In the genomic region with DNA sequence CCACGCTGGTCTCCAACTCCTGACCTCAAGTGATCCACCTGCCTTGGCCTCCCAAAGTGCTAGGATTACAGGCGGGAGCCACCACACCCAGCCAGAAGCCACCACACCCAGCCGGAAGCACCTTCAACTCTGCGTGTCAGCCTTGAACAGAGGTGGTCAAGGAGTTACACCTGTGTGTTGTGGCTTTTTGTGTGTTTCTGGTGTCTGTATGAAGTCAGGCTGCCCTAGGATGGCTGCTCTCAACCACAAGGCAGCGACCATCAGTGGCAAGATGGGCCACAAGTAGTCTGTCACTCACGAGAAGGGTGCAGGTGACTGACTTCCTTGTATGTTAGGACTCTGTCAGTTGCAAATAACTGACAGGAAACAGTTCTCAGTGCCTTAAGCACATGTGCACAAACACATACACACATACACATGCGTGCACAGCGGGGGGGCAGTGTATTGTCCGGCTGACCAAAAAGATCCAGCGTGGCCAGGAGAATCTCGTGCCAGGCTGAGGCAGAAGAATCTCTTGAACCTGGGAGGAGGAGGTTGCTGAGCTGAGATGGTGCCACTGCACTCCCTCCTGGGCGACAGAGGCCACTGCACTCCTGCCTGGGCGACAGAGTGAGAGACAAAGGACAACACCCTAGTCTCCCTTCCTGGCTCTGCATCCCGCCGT, we compare ENCODE assay signal across 8 cellular contexts. TPM values are rescaled to one million over a fixed set of nuclear protein-coding genes. Genes with fewer than 3 reads are reported as not detected.
DNase-seq lines count a peak whose midpoint lies in the region; ATAC-seq, FAIRE-seq and TF ChIP-seq lines count a peak whose summit lies in the region.

No MANE protein-coding gene starts in this region.

- H3K36me3 Mint-ChIP-seq in activated naive CD8-positive, alpha-beta T cell treated with anti-CD3 and anti-CD28 coated beads, Interleukin-2, amount 50 U/mL, for 24 hours (ENCODE audit: low read depth), result peaks cover 17% of the 10 kb centered on the region

- H3K36me3 ChIP-seq in osteoblast (ENCODE audit: insufficient read depth, low read length), result no peaks in the 10 kb centered on the region

- no peaks in the 10 kb centered on the region for H3K27me3 Mint-ChIP-seq in activated naive CD8-positive, alpha-beta T cell treated with anti-CD3 and anti-CD28 coated beads, Interleukin-2, amount 50 U/mL, for 24 hours

- H3K27ac Mint-ChIP-seq in activated naive CD8-positive, alpha-beta T cell treated with anti-CD3 and anti-CD28 coated beads, Interleukin-2, amount 50 U/mL, for 24 hours, result peak overlapping the region; percentile 52

- H3K9me3 ChIP-seq in osteoblast (ENCODE audit: low read depth, low read length), result no peaks in the 10 kb centered on the region

- DNase-seq in ELF-1 (ENCODE audit: low read depth, low spot score) (peak; percentile 45), NCI-H69 (lab: John Stamatoyannopoulos, UW) (peak; percentile 46), osteoblast (ENCODE audit: insufficient read length, low spot score, missing footprints) (no peak), HTR-8/SVneo (ENCODE audit: insufficient read length, low spot score) (no peak), NCI-H2029 treated with DMSO at 0.1 percent for 48 hours (lab: John Stamatoyannopoulos, UW) (no peak)
- DNase-seq in activated naive CD8-positive, alpha-beta T cell treated with anti-CD3 and anti-CD28 coated beads, Interleukin-2, amount 50 U/mL, for 24 hours, result peak; percentile 34
- no peak for DNase-seq in effector CD4-positive, alpha-beta T cell

- no peaks in the 10 kb centered on the region for H3K4me1 ChIP-seq in osteoblast (ENCODE audit: insufficient read depth, low read length)

- H3K27ac ChIP-seq in osteoblast (ENCODE audit: low read depth, low read length), result no peak overlapping the region

- H3K79me2 ChIP-seq in osteoblast (ENCODE audit: insufficient read depth, low read length), result no peaks in the 10 kb centered on the region

- H2AFZ ChIP-seq in osteoblast (ENCODE audit: low read length), result no peak overlapping the region

- peak; percentile 63 for ATAC-seq in activated naive CD8-positive, alpha-beta T cell treated with anti-CD3 and anti-CD28 coated beads, Interleukin-2, amount 50 U/mL, for 24 hours
- ATAC-seq in HG02840 (IDR thresholded peaks at IDR 0.05; ENCODE audit: low FRiP score, unreplicated experiment), result no peak

- no peak overlapping the region for H3K4me2 ChIP-seq in osteoblast (ENCODE audit: insufficient read depth, low read length)

- H3K4me3 ChIP-seq in osteoblast (ENCODE audit: insufficient read depth, low read length), result no peak overlapping the region

- peak; percentile 37 for TF ChIP-seq CTCF in osteoblast (IDR thresholded peaks at IDR 0.05; ENCODE audit: extremely low read depth, low read depth, low read length)

- no peak overlapping the region for H3K4me3 Mint-ChIP-seq in activated naive CD8-positive, alpha-beta T cell treated with anti-CD3 and anti-CD28 coated beads, Interleukin-2, amount 50 U/mL, for 24 hours

- H4K20me1 ChIP-seq in osteoblast (ENCODE audit: insufficient read depth, low read length), result no peaks in the 10 kb centered on the region

- FAIRE-seq in HTR-8/SVneo (lab: Jason Lieb, UNC), result no peak

- H3K27me3 ChIP-seq in osteoblast (ENCODE audit: insufficient read depth, low read length), result no peaks in the 10 kb centered on the region

- peaks cover 26% of the 10 kb centered on the region for H3K4me1 Mint-ChIP-seq in activated naive CD8-positive, alpha-beta T cell treated with anti-CD3 and anti-CD28 coated beads, Interleukin-2, amount 50 U/mL, for 24 hours

- no peaks in the 10 kb centered on the region for H3K9me3 Mint-ChIP-seq in activated naive CD8-positive, alpha-beta T cell treated with anti-CD3 and anti-CD28 coated beads, Interleukin-2, amount 50 U/mL, for 24 hours

RNA-seq across cellular contexts. Expression of a gene that starts 13.5 kb away (rescaled TPM):
- 22.1 and 23.5 TPM in 2 replicates for total RNA-seq in osteoblast

Comparison
In these comparisons a context has a peak if more than half of its experiments do, and no peak if none do; other contexts are left out.
1. DNase-seq: peak in ELF-1 (single experiment), NCI-H69 (single experiment) and activated naive CD8-positive, alpha-beta T cell treated with anti-CD3 and anti-CD28 coated beads, Interleukin-2, amount 50 U/mL, for 24 hours (single experiment); none in osteoblast (single experiment), effector CD4-positive, alpha-beta T cell (single experiment), HTR-8/SVneo (single experiment) and NCI-H2029 treated with DMSO at 0.1 percent for 48 hours (single experiment).